32 cellular contexts compared by ENCODE assay signal in genomic region chr14:20365928-20366327, GRCh38.
"Had no signal": no experiment of that assay in that cellular context is flagged by ENCODE, and none has a peak within 500 bp of the region (broad histone marks: within the 10 kb centered on the region; RNA-seq: fewer than 3 reads in every experiment).

No MANE protein-coding gene starts in this region.

- H3K4me3 Mint-ChIP-seq: brain, mesothelial cell of epicardium, naive B cell, neural crest cell had no signal

- H3K4me1 ChIP-seq: adrenal gland, ascending aorta, gastrocnemius medialis, parathyroid adenoma, psoas muscle, right atrium auricular region, thyroid gland, upper lobe of left lung, vagina had no signal

- ATAC-seq: gastrocnemius medialis, left colon, psoas muscle had no signal

- H3K4me2 ChIP-seq: smooth muscle cell had no signal

- FAIRE-seq: keratinocyte had no signal

- H3K9me3 ChIP-seq: adrenal gland, ascending aorta, gastrocnemius medialis, psoas muscle, right atrium auricular region, thyroid gland, upper lobe of left lung, vagina had no signal

- DNase-seq: activated CD4-positive, alpha-beta T cell treated with anti-CD3 and anti-CD28 coated beads for 1 hour; activated CD4-positive, alpha-beta T cell treated with anti-CD3 and anti-CD28 coated beads, Interleukin-2, amount 50 U/mL, for 1 hour; activated naive CD4-positive, alpha-beta T cell; activated T-cell treated with anti-CD3 and anti-CD28 coated beads for 4 hours; adrenal gland; dorsolateral prefrontal cortex; effector memory CD4-positive, alpha-beta T cell; erythroblast; gastrocnemius medialis; head of caudate nucleus; hippocampal formation; left colon; naive B cell; nucleus accumbens; psoas muscle; stimulated activated CD4-positive, alpha-beta T cell treated with anti-CD3 and anti-CD28 coated beads, Interleukin-1b, Interleukin-23, amount 100 ng/mL, for 48 hours; stimulated activated CD4-positive, alpha-beta T cell treated with anti-CD3 and anti-CD28 coated beads, Interleukin-4, amount 100 ng/mL, for 4 hours; stimulated activated CD8-positive, alpha-beta memory T cell treated with anti-CD3 and anti-CD28 coated beads, Interleukin-4, amount 100 ng/mL, for 48 hours; stimulated activated naive CD4-positive, alpha-beta T cell treated with Interleukin-2 at 50 U/mL for 16 hours; T-helper 2 cell; thyroid gland; upper lobe of left lung had no signal

- H3K27me3 Mint-ChIP-seq: brain, naive B cell had no signal

- H3K9me3 Mint-ChIP-seq: brain, mesothelial cell of epicardium had no signal

- H3K27ac ChIP-seq: adrenal gland, ascending aorta, coronary artery, dorsolateral prefrontal cortex, gastrocnemius medialis, parathyroid adenoma, psoas muscle, right atrium auricular region, thyroid gland, upper lobe of left lung, vagina had no signal

- H3K27ac Mint-ChIP-seq: brain, mesothelial cell of epicardium had no signal

- H3K4me1 Mint-ChIP-seq: brain, mesothelial cell of epicardium, neural crest cell had no signal

- H3K4me3 ChIP-seq: adrenal gland, ascending aorta, coronary artery, dorsolateral prefrontal cortex, gastrocnemius medialis, psoas muscle, right atrium auricular region, smooth muscle cell, thyroid gland, upper lobe of left lung, vagina had no signal
